ENCODE assay signal across 8 cellular contexts in genomic region chr3:111967651-111968274, GRCh38. TPM values are rescaled to one million over a fixed set of nuclear protein-coding genes. Genes with fewer than 3 reads are reported as not detected.
DNase-seq lines count a peak whose midpoint lies in the region; ATAC-seq and TF ChIP-seq lines count a peak whose summit lies in the region.

No MANE protein-coding gene starts in this region.

- no peak overlapping the region for H3K27ac Mint-ChIP-seq in WTC11

- CTCF ChIA-PET in WTC11 (lab: Charles Lee), result interaction anchor here (0.6 to 3.2 kb wide), 29 partner anchors 9 to 1167 kb away, joined by 3 to 30 read pairs (median 5); partner anchors contain the start of genes ABHD10 and PHLDB2

- no peaks in the 10 kb centered on the region for H3K27me3 Mint-ChIP-seq in WTC11 (ENCODE audit: low read depth)

- DNase-seq in AG10803 (ENCODE audit: low read depth) (peak; percentile 80), NCI-H2227 (lab: John Stamatoyannopoulos, UW; ENCODE audit: unreplicated experiment) (peak; percentile 64), WTC11 (ENCODE audit: low spot score) (peak; percentile 87), cardiac fibroblast (ENCODE audit: low read depth in 2 of 2) (peak; percentile 86 to 89), kidney glomerular epithelial cell (lab: John Stamatoyannopoulos, UW) (peak; percentile 87)
- DNase-seq in stimulated activated CD4-positive, alpha-beta T cell treated with anti-CD3 and anti-CD28 coated beads, Interleukin-1b, Interleukin-23, amount 100 ng/mL, for 48 hours, result peak; percentile 80

- ATAC-seq in GM18909 (IDR thresholded peaks at IDR 0.05; ENCODE audit: poor library complexity, unreplicated experiment) (peak; percentile 99), HG03159 (IDR thresholded peaks at IDR 0.05; ENCODE audit: unreplicated experiment) (peak; percentile 90), WTC11 (peak; percentile 90)

- POLR2A ChIA-PET in WTC11 (lab: Charles Lee), result interaction anchor here (0.6 to 0.7 kb wide), 2 partner anchors 144 to 277 kb away, joined by 3 to 10 read pairs; no protein-coding TSS in a partner anchor

- no peaks in the 10 kb centered on the region for H3K9me3 Mint-ChIP-seq in WTC11

- H3K4me1 Mint-ChIP-seq in WTC11, result peaks cover 9% of the 10 kb centered on the region

- no peak overlapping the region for H3K4me3 Mint-ChIP-seq in WTC11

- TF ChIP-seq CTCF in AG10803 (conservative IDR thresholded peaks at IDR 0.05; ENCODE audit: low read length) (peak; percentile 97), WTC11 (IDR thresholded peaks at IDR 0.05) (peak; percentile 87), cardiac fibroblast (IDR thresholded peaks at IDR 0.05; ENCODE audit: low read depth, low read length) (peak; percentile 87)

- H3K4me3 ChIP-seq in AG10803 (ENCODE audit: low read length), result no peak overlapping the region
- no peak overlapping the region for H3K4me3 ChIP-seq in cardiac fibroblast (replicated peaks in 1 of 2; ENCODE audit: low read depth in 2 of 2, low read length in 2 of 2)

- peaks cover 4% of the 10 kb centered on the region for H3K36me3 Mint-ChIP-seq in WTC11

TF ChIP-seq in WTC11, 78 proteins besides CTCF, POLR2A, EP300 and RAD21:
- TF ChIP-seq NFATC4 (CRISPR knock-in tag; IDR thresholded peaks at IDR 0.05) (no peak), ZNF425 (CRISPR knock-in tag; conservative IDR thresholded peaks at IDR 0.05) (no peak), MYBL2 (CRISPR knock-in tag; IDR thresholded peaks at IDR 0.05) (no peak), ZNF423 (CRISPR knock-in tag; IDR thresholded peaks at IDR 0.05) (no peak), ZNF532 (CRISPR knock-in tag; IDR thresholded peaks at IDR 0.05; ENCODE audit: borderline replicate concordance) (no peak), NFE2L1 (CRISPR knock-in tag; IDR thresholded peaks at IDR 0.05) (no peak), ESRRA (CRISPR knock-in tag; IDR thresholded peaks at IDR 0.05; ENCODE audit: borderline replicate concordance) (no peak), GTF2I (CRISPR knock-in tag; conservative IDR thresholded peaks at IDR 0.05) (no peak), JAZF1 (CRISPR knock-in tag; IDR thresholded peaks at IDR 0.05) (no peak), SMAD3 (CRISPR knock-in tag; IDR thresholded peaks at IDR 0.05; ENCODE audit: borderline replicate concordance) (no peak), FOXP4 (CRISPR knock-in tag; IDR thresholded peaks at IDR 0.05) (no peak), TP53 (CRISPR knock-in tag; IDR thresholded peaks at IDR 0.05) (no peak), EMX1 (CRISPR knock-in tag; IDR thresholded peaks at IDR 0.05) (no peak), RORB (CRISPR knock-in tag; IDR thresholded peaks at IDR 0.05) (no peak), MAX (CRISPR knock-in tag; IDR thresholded peaks at IDR 0.05) (no peak)

RNA-seq across cellular contexts. Expression of gene ABHD10, which starts 11.1 kb away (rescaled TPM):
- total RNA-seq in WTC11 (2021), result 27.6 to 32.4 TPM (median 29.2 TPM) in 3 replicates

RNA-seq across cellular contexts. Expression of gene TAGLN3, which starts 31.0 kb away (rescaled TPM):
- total RNA-seq in WTC11 (2021), result 2.8 to 3.3 TPM (median 2.8 TPM) in 3 replicates
